In genomic region chr7:117907058-117907633, GRCh38 we compare ENCODE assay signal across 24 cellular contexts. TPM values are rescaled to one million over a fixed set of nuclear protein-coding genes. Genes with fewer than 3 reads are reported as not detected.
"Had no signal": no experiment of that assay in that cellular context is flagged by ENCODE, and none has a peak within 500 bp of the region (broad histone marks: within the 10 kb centered on the region; RNA-seq: fewer than 3 reads in every experiment).

No MANE protein-coding gene starts in this region.

- H3K27me3 ChIP-seq: breast epithelium, esophagus muscularis mucosa, spleen, suprapubic skin, tibial artery had no signal

- H3K27ac ChIP-seq: breast epithelium, esophagus muscularis mucosa, foreskin keratinocyte, heart right ventricle, spleen, suprapubic skin, tibial artery had no signal

- H3K4me3 ChIP-seq: breast epithelium, esophagus muscularis mucosa, heart right ventricle, spleen, suprapubic skin, tibial artery had no signal

- H3K9me3 Mint-ChIP-seq: activated CD4-positive, alpha-beta T cell treated with anti-CD3 and anti-CD28 coated beads, Interleukin-2, amount 10 ng/mL, durations not matched to agents 7 days and 5 days; activated CD8-positive, alpha-beta T cell treated with anti-CD3 and anti-CD28 coated beads for 36 hours; activated naive CD4-positive, alpha-beta T cell treated with anti-CD3 and anti-CD28 coated beads, Interleukin-2, amount 50 U/mL, for 72 hours; activated T-helper 2 cell treated with anti-CD3 and anti-CD28 coated beads, Interferon-gamma antibody, Interleukin-2, Interleukin-4, amounts not matched to agents 10 μg/mL and 5 μg/mL and 100 μg/mL, durations not matched to agents 14 hours and 24 hours and 36 hours; dendritic cell treated with granulocyte-macrophage colony-stimulating factor and Interleukin-4, amounts not matched to agents 40 ng/mL and 50 ng/mL, for 4 days; endodermal cell; mesothelial cell of epicardium had no signal

- H3K4me3 Mint-ChIP-seq: activated CD4-positive, alpha-beta T cell treated with anti-CD3 and anti-CD28 coated beads, Interleukin-2, amount 10 ng/mL, durations not matched to agents 7 days and 5 days; activated CD8-positive, alpha-beta T cell treated with anti-CD3 and anti-CD28 coated beads for 36 hours; central memory CD8-positive, alpha-beta T cell; dendritic cell treated with granulocyte-macrophage colony-stimulating factor and Interleukin-4, amounts not matched to agents 40 ng/mL and 50 ng/mL, for 4 days; endodermal cell; mesothelial cell of epicardium; naive thymus-derived CD4-positive, alpha-beta T cell had no signal

- DNase-seq: activated CD4-positive, alpha-beta T cell treated with anti-CD3 and anti-CD28 coated beads for 1 hour; activated CD4-positive, alpha-beta T cell treated with anti-CD3 and anti-CD28 coated beads, Interleukin-2, amount 10 ng/mL, durations not matched to agents 7 days and 5 days; activated CD8-positive, alpha-beta T cell treated with anti-CD3 and anti-CD28 coated beads for 36 hours; activated naive CD4-positive, alpha-beta T cell; activated T-cell treated with anti-CD3 and anti-CD28 coated beads, Interleukin-2, amount 50 U/mL, for 48 hours; endodermal cell; foreskin keratinocyte; heart right ventricle; left cardiac atrium; mammary epithelial cell; naive thymus-derived CD4-positive, alpha-beta T cell; right cardiac atrium; spleen; stimulated activated naive CD4-positive, alpha-beta T cell; tibial artery had no signal

- ATAC-seq: activated CD8-positive, alpha-beta T cell treated with anti-CD3 and anti-CD28 coated beads for 36 hours; activated naive CD4-positive, alpha-beta T cell treated with anti-CD3 and anti-CD28 coated beads, Interleukin-2, amount 50 U/mL, for 72 hours; foreskin keratinocyte; heart right ventricle; left cardiac atrium; naive thymus-derived CD4-positive, alpha-beta T cell; right cardiac atrium had no signal

- H3K27me3 Mint-ChIP-seq: activated CD4-positive, alpha-beta T cell treated with anti-CD3 and anti-CD28 coated beads, Interleukin-2, amount 10 ng/mL, durations not matched to agents 7 days and 5 days; activated CD8-positive, alpha-beta T cell treated with anti-CD3 and anti-CD28 coated beads for 36 hours; central memory CD8-positive, alpha-beta T cell; dendritic cell treated with granulocyte-macrophage colony-stimulating factor and Interleukin-4, amounts not matched to agents 40 ng/mL and 50 ng/mL, for 4 days; naive thymus-derived CD4-positive, alpha-beta T cell had no signal

- H3K36me3 Mint-ChIP-seq: activated naive CD4-positive, alpha-beta T cell treated with anti-CD3 and anti-CD28 coated beads, Interleukin-2, amount 50 U/mL, for 72 hours; mesothelial cell of epicardium; naive thymus-derived CD4-positive, alpha-beta T cell had no signal

- H3K4me1 Mint-ChIP-seq: activated CD4-positive, alpha-beta T cell treated with anti-CD3 and anti-CD28 coated beads, Interleukin-2, amount 10 ng/mL, durations not matched to agents 7 days and 5 days; central memory CD8-positive, alpha-beta T cell; endodermal cell; mesothelial cell of epicardium; naive thymus-derived CD4-positive, alpha-beta T cell had no signal

- H3K9me3 ChIP-seq: breast epithelium, esophagus muscularis mucosa, heart right ventricle, spleen, suprapubic skin, tibial artery had no signal

- H3K36me3 ChIP-seq: breast epithelium, esophagus muscularis mucosa, heart right ventricle, spleen, suprapubic skin, tibial artery had no signal

- H3K27ac Mint-ChIP-seq: activated CD4-positive, alpha-beta T cell treated with anti-CD3 and anti-CD28 coated beads, Interleukin-2, amount 10 ng/mL, durations not matched to agents 7 days and 5 days; activated CD8-positive, alpha-beta T cell treated with anti-CD3 and anti-CD28 coated beads for 36 hours; activated naive CD4-positive, alpha-beta T cell treated with anti-CD3 and anti-CD28 coated beads, Interleukin-2, amount 50 U/mL, for 72 hours; activated T-helper 2 cell treated with anti-CD3 and anti-CD28 coated beads, Interferon-gamma antibody, Interleukin-2, Interleukin-4, amounts not matched to agents 10 μg/mL and 5 μg/mL and 100 μg/mL, durations not matched to agents 14 hours and 24 hours and 36 hours; dendritic cell treated with granulocyte-macrophage colony-stimulating factor and Interleukin-4, amounts not matched to agents 40 ng/mL and 50 ng/mL, for 4 days; endodermal cell; mesothelial cell of epicardium; naive thymus-derived CD4-positive, alpha-beta T cell had no signal

- H3K4me1 ChIP-seq: breast epithelium, esophagus muscularis mucosa, foreskin keratinocyte, heart right ventricle, spleen, suprapubic skin, tibial artery had no signal

RNA-seq across cellular contexts. Expression of gene CTTNBP2, which starts 33.9 kb away (rescaled TPM):
- total RNA-seq: activated CD4-positive, alpha-beta T cell treated with anti-CD3 and anti-CD28 coated beads, Interleukin-2, amount 10 ng/mL, durations not matched to agents 7 days and 5 days; activated CD8-positive, alpha-beta T cell treated with anti-CD3 and anti-CD28 coated beads for 36 hours; activated naive CD4-positive, alpha-beta T cell treated with anti-CD3 and anti-CD28 coated beads, Interleukin-2, amount 50 U/mL, for 72 hours; activated T-helper 2 cell treated with anti-CD3 and anti-CD28 coated beads, Interferon-gamma antibody, Interleukin-2, Interleukin-4, amounts not matched to agents 10 μg/mL and 5 μg/mL and 100 μg/mL, durations not matched to agents 14 hours and 24 hours and 36 hours; T-helper 1 cell treated with Interleukin-12 subunit alpha and Interleukin-12 subunit beta and Interleukin-4 antibody, amounts not matched to agents 30 ng/mL and 1 ng/mL, for 36 hours had no signal
- polyA plus RNA-seq: naive thymus-derived CD4-positive, alpha-beta T cell had no signal
